22 cellular contexts compared by ENCODE assay signal in the genomic region with DNA sequence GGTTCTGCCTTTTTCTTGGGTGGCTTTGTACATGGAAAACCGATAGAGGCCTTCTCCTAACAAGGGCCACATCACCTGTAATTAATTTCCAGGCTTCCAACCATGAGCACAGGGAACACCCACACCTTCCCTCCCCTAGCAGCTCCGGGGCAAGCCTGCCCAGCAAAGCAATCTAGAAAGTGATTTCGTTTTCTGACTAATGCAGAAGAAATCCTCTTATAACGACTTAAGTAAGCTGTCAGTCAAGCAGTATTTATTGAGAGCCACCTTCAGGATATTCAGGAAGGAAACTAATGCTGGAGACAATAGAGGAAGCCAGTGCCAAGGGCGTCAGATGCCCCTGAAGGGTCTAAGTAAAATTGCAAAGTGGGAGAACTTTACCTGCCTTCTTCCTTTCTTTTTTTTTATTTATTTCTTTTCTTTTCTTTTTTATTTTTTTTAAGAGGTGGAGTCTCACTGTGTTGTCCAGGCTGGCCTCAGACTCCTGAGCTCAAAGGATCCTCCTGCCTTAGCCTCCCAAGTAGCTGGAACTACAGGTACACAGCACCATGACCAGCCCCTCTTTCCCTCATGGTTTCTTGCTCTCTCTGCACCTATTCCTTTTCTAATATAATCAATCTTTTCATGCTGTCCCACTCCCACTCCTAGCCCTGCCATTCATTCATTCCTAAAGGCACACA.
"Had no signal": no experiment of that assay in that cellular context is flagged by ENCODE, and none has a peak within 500 bp of the region (broad histone marks: within the 10 kb centered on the region; RNA-seq: fewer than 3 reads in every experiment).

No MANE protein-coding gene starts in this region.

- H3K4me1 ChIP-seq: prostate gland, spleen had no signal

- H3K9me3 ChIP-seq: prostate gland had no signal

- ATAC-seq: activated CD4-positive, alpha-beta T cell treated with anti-CD3 and anti-CD28 coated beads for 36 hours; left ventricle myocardium superior; sciatic nerve; stimulated activated naive B cell treated with anti-CD40 and anti-IgM and Interleukin-4, amounts not matched to agents 10 μg/mL and 1 μg/mL and 100 μg/mL, for 72 hours had no signal

- FAIRE-seq: endometrium had no signal

- H3K27ac ChIP-seq: dorsolateral prefrontal cortex, esophagus squamous epithelium, prostate gland, spleen, VCaP had no signal

- H3K36me3 ChIP-seq: esophagus squamous epithelium, prostate gland, spleen had no signal

- DNase-seq: activated CD4-positive, alpha-beta memory T cell treated with anti-CD3 and anti-CD28 coated beads, Interleukin-2, amount 10 ng/mL, durations not matched to agents 7 days and 5 days; activated CD4-positive, alpha-beta T cell treated with anti-CD3 and anti-CD28 coated beads for 36 hours; activated gamma-delta T cell treated with Interleukin-2 at 50 U/mL for 16 hours; activated naive CD8-positive, alpha-beta T cell treated with anti-CD3 and anti-CD28 coated beads, Interleukin-2, amount 10 ng/mL, durations not matched to agents 7 days and 5 days; activated T-cell treated with anti-CD3 and anti-CD28 coated beads, Interleukin-2, amount 50 U/mL, for 48 hours; aorta; dorsolateral prefrontal cortex; esophagus squamous epithelium; foreskin fibroblast; islet precursor cell; left ventricle myocardium superior; mesendoderm; nephron progenitor cell; spleen; stimulated activated CD4-positive, alpha-beta T cell treated with anti-CD3 and anti-CD28 coated beads, Interleukin-2, amount 100 ng/mL, for 24 hours; stimulated activated naive B cell treated with anti-CD40 and anti-IgM and Interleukin-4, amounts not matched to agents 10 μg/mL and 1 μg/mL and 100 μg/mL, for 72 hours; substantia nigra; T-helper 9 cell had no signal

- H3K4me3 ChIP-seq: dorsolateral prefrontal cortex, esophagus squamous epithelium, prostate gland, spleen had no signal
